29 cellular contexts compared by ENCODE assay signal in the genomic region with DNA sequence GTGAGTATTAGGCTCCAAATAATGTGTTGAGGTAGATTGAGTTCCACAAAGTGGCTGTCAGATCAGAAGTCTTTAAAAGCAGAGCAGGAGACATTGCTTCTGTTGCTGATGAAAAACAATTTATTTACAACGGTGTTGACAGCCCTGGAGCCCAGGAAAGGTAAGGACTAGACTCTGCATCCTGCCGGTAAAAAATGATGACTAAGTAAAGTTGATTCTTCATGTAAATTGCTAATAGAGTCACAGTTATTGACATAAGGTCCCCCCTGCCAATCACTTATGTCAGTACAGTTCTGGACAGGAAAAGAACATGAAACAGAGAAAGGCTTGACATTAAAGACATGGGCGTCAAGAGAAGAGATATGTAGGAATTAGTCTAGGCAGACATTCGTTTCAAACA.
"Had no signal": no experiment of that assay in that cellular context is flagged by ENCODE, and none has a peak within 500 bp of the region (broad histone marks: within the 10 kb centered on the region; RNA-seq: fewer than 3 reads in every experiment).

No MANE protein-coding gene starts in this region.

- H3K27ac ChIP-seq: colonic mucosa, coronary artery, dorsolateral prefrontal cortex, epithelial cell of prostate, esophagus muscularis mucosa, esophagus squamous epithelium, foreskin keratinocyte, gastrocnemius medialis, gastroesophageal sphincter, heart left ventricle, heart right ventricle had no signal

- H3K9me3 ChIP-seq: colonic mucosa, esophagus muscularis mucosa, esophagus squamous epithelium, gastrocnemius medialis, gastroesophageal sphincter, heart left ventricle, heart right ventricle had no signal

- H3K4me1 Mint-ChIP-seq: endodermal cell had no signal

- H3K27ac Mint-ChIP-seq: dendritic cell treated with granulocyte-macrophage colony-stimulating factor and Interleukin-4, amounts not matched to agents 40 ng/mL and 50 ng/mL, for 4 days; effector memory CD8-positive, alpha-beta T cell; endodermal cell had no signal

- H3K9me3 Mint-ChIP-seq: dendritic cell treated with granulocyte-macrophage colony-stimulating factor and Interleukin-4, amounts not matched to agents 40 ng/mL and 50 ng/mL, for 4 days; endodermal cell had no signal

- H3K4me3 ChIP-seq: colonic mucosa, coronary artery, dorsolateral prefrontal cortex, esophagus muscularis mucosa, esophagus squamous epithelium, gastrocnemius medialis, gastroesophageal sphincter, heart left ventricle, heart right ventricle had no signal

- DNase-seq: colonic mucosa; cortex of kidney; dermis blood vessel endothelial cell; dorsolateral prefrontal cortex; effector CD4-positive, alpha-beta T cell; effector CD8-positive, alpha-beta T cell; effector memory CD4-positive, alpha-beta T cell; effector memory CD8-positive, alpha-beta T cell; endodermal cell; erythroblast; esophagus squamous epithelium; foreskin fibroblast; foreskin melanocyte; gastrocnemius medialis; glutamatergic neuron; head of caudate nucleus; heart left ventricle; heart right ventricle had no signal

- H3K36me3 ChIP-seq: colonic mucosa, esophagus muscularis mucosa, esophagus squamous epithelium, gastrocnemius medialis, gastroesophageal sphincter, heart left ventricle, heart right ventricle had no signal

- H3K27me3 ChIP-seq: colonic mucosa, dorsolateral prefrontal cortex, esophagus muscularis mucosa, esophagus squamous epithelium, foreskin keratinocyte, gastrocnemius medialis, gastroesophageal sphincter, heart left ventricle had no signal

- H3K27me3 Mint-ChIP-seq: dendritic cell treated with granulocyte-macrophage colony-stimulating factor and Interleukin-4, amounts not matched to agents 40 ng/mL and 50 ng/mL, for 4 days; effector memory CD8-positive, alpha-beta T cell had no signal

- H3K4me1 ChIP-seq: colonic mucosa, esophagus muscularis mucosa, esophagus squamous epithelium, foreskin keratinocyte, gastrocnemius medialis, gastroesophageal sphincter, heart left ventricle, heart right ventricle had no signal

- ATAC-seq: effector memory CD8-positive, alpha-beta T cell; esophagus mucosa; foreskin keratinocyte; gastrocnemius medialis; gastroesophageal sphincter; heart left ventricle; heart right ventricle had no signal

- FAIRE-seq: colon, endometrium, endothelial cell of umbilical vein, frontal cortex had no signal

- H3K4me3 Mint-ChIP-seq: dendritic cell treated with granulocyte-macrophage colony-stimulating factor and Interleukin-4, amounts not matched to agents 40 ng/mL and 50 ng/mL, for 4 days; effector memory CD8-positive, alpha-beta T cell; endodermal cell had no signal
